In genomic region chr22:25060522-25061071, GRCh38 we compare ENCODE assay signal across 11 cellular contexts.
DNase-seq lines count a peak whose midpoint lies in the region; ATAC-seq and TF ChIP-seq lines count a peak whose summit lies in the region.
"Had no signal": no experiment of that assay in that cellular context is flagged by ENCODE, and none has a peak within 500 bp of the region (broad histone marks: within the 10 kb centered on the region; RNA-seq: fewer than 3 reads in every experiment).

No MANE protein-coding gene starts in this region.

- H3K27ac Mint-ChIP-seq in activated CD8-positive, alpha-beta memory T cell treated with anti-CD3 and anti-CD28 coated beads, Interleukin-2, amount 10 ng/mL, durations not matched to agents 7 days and 5 days: peak overlapping the region; percentile 74

- CTCF ChIA-PET in activated CD8-positive, alpha-beta memory T cell treated with anti-CD3 and anti-CD28 coated beads, Interleukin-2, amount 10 ng/mL, durations not matched to agents 7 days and 5 days (lab: Charles Lee): interaction anchor here (0.7 to 9.1 kb wide), 12 partner anchors 10 to 273 kb away, joined by 3 to 85 read pairs (median 3); no protein-coding TSS in a partner anchor

- H3K4me3 ChIP-seq in fibroblast of villous mesenchyme (ENCODE audit: low read depth, low read length): no peak overlapping the region
- H3K4me3 ChIP-seq: ovary had no signal

- TF ChIP-seq CTCF in fibroblast of villous mesenchyme (IDR thresholded peaks at IDR 0.05; ENCODE audit: insufficient read depth, low read depth, low read length): peak; percentile 25

- peaks cover 44% of the 10 kb centered on the region for H3K4me1 Mint-ChIP-seq in activated CD8-positive, alpha-beta memory T cell treated with anti-CD3 and anti-CD28 coated beads, Interleukin-2, amount 10 ng/mL, durations not matched to agents 7 days and 5 days

- ATAC-seq in activated CD8-positive, alpha-beta memory T cell treated with anti-CD3 and anti-CD28 coated beads, Interleukin-2, amount 10 ng/mL, durations not matched to agents 7 days and 5 days: peak; percentile 70
- no peak for ATAC-seq in GM21825 (IDR thresholded peaks at IDR 0.05; ENCODE audit: unreplicated experiment)

- H3K4me3 Mint-ChIP-seq in activated CD8-positive, alpha-beta memory T cell treated with anti-CD3 and anti-CD28 coated beads, Interleukin-2, amount 10 ng/mL, durations not matched to agents 7 days and 5 days: peak overlapping the region; percentile 23

- no peaks in the 10 kb centered on the region for H3K36me3 Mint-ChIP-seq in activated CD8-positive, alpha-beta memory T cell treated with anti-CD3 and anti-CD28 coated beads, Interleukin-2, amount 10 ng/mL, durations not matched to agents 7 days and 5 days

- H3K9me3 Mint-ChIP-seq in activated CD8-positive, alpha-beta memory T cell treated with anti-CD3 and anti-CD28 coated beads, Interleukin-2, amount 10 ng/mL, durations not matched to agents 7 days and 5 days (ENCODE audit: low read depth): no peaks in the 10 kb centered on the region

- DNase-seq in activated CD8-positive, alpha-beta memory T cell treated with anti-CD3 and anti-CD28 coated beads, Interleukin-2, amount 10 ng/mL, durations not matched to agents 7 days and 5 days: peak; percentile 69
- DNase-seq in activated CD8-positive, alpha-beta memory T cell treated with anti-CD3 and anti-CD28 coated beads, Interleukin-2, amount 50 U/mL, for 4 hours: no peak
- peak; percentile 40 for DNase-seq in activated T-cell treated with anti-CD3 and anti-CD28 coated beads, Interleukin-2, amount 50 U/mL, for 1 hour
- DNase-seq in fibroblast of villous mesenchyme (ENCODE audit: low read depth) (no peak), superior temporal gyrus (ENCODE audit: extremely low spot score) (peak; percentile 59), amygdala (lab: John Stamatoyannopoulos, UW) (no peak), glomerular visceral epithelial cell (ENCODE audit: extremely low spot score) (no peak)
- DNase-seq: anterior cingulate cortex, ovary, SHP77 had no signal

- H3K27me3 Mint-ChIP-seq in activated CD8-positive, alpha-beta memory T cell treated with anti-CD3 and anti-CD28 coated beads, Interleukin-2, amount 10 ng/mL, durations not matched to agents 7 days and 5 days: no peaks in the 10 kb centered on the region

Comparison
In these comparisons a context has a peak if more than half of its experiments do, and no peak if none do; other contexts are left out.
1. DNase-seq: peak in activated CD8-positive, alpha-beta memory T cell treated with anti-CD3 and anti-CD28 coated beads, Interleukin-2, amount 10 ng/mL, durations not matched to agents 7 days and 5 days (single experiment), activated T-cell treated with anti-CD3 and anti-CD28 coated beads, Interleukin-2, amount 50 U/mL, for 1 hour (single experiment) and superior temporal gyrus (single experiment); none in activated CD8-positive, alpha-beta memory T cell treated with anti-CD3 and anti-CD28 coated beads, Interleukin-2, amount 50 U/mL, for 4 hours (single experiment), fibroblast of villous mesenchyme (single experiment), amygdala (0 of 56) and glomerular visceral epithelial cell (single experiment).